In the genomic region with DNA sequence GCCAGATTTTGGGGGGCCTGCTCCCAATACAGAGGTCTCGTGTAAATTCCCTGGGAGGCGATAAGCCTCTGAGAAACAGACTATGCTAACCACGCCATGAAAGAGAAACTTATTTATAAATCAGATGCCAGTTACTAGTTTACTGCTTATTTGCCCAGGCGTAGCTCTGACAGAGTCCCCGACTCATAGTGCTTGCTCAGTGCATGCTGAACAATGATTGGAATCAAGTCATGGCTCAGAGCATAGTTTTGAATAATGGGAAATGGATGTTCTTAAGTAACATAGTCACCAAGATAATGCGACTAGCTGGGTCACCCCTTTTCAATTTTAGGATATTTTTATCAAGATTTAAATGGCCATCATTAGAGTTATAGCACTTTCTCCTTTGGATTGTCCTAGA, we compare ENCODE assay signal across 24 cellular contexts. TPM values are rescaled to one million over a fixed set of nuclear protein-coding genes. Genes with fewer than 3 reads are reported as not detected.
"Had no signal": no experiment of that assay in that cellular context is flagged by ENCODE, and none has a peak within 500 bp of the region (broad histone marks: within the 10 kb centered on the region; RNA-seq: fewer than 3 reads in every experiment).

No MANE protein-coding gene starts in this region.

- H3K4me1 ChIP-seq: prostate gland, suprapubic skin, transverse colon, uterus had no signal

- H3K4me1 Mint-ChIP-seq: activated CD4-positive, alpha-beta T cell treated with anti-CD3 and anti-CD28 coated beads, Interleukin-2, amount 10 ng/mL, durations not matched to agents 7 days and 5 days; stimulated activated naive CD8-positive, alpha-beta T cell treated with anti-CD3 and anti-CD28 coated beads, Interleukin-15, amount 100 ng/mL, for 72 hours had no signal

- H3K27ac Mint-ChIP-seq: activated CD4-positive, alpha-beta T cell treated with anti-CD3 and anti-CD28 coated beads, Interleukin-2, amount 10 ng/mL, durations not matched to agents 7 days and 5 days; activated naive CD4-positive, alpha-beta T cell treated with anti-CD3 and anti-CD28 coated beads, Interleukin-2, amount 50 U/mL, for 24 hours had no signal

- H3K27ac ChIP-seq: adrenal gland, foreskin keratinocyte, lower lobe of right lung, prostate gland, suprapubic skin, transverse colon, uterus had no signal

- H3K36me3 ChIP-seq: uterus had no signal

- H3K4me3 Mint-ChIP-seq: activated CD4-positive, alpha-beta T cell treated with anti-CD3 and anti-CD28 coated beads, Interleukin-2, amount 10 ng/mL, durations not matched to agents 7 days and 5 days; activated naive CD4-positive, alpha-beta T cell treated with anti-CD3 and anti-CD28 coated beads, Interleukin-2, amount 50 U/mL, for 24 hours; stimulated activated naive CD8-positive, alpha-beta T cell treated with anti-CD3 and anti-CD28 coated beads, Interleukin-15, amount 100 ng/mL, for 72 hours had no signal

- DNase-seq: activated CD4-positive, alpha-beta T cell treated with anti-CD3 and anti-CD28 coated beads, Interleukin-2, amount 10 ng/mL, durations not matched to agents 7 days and 5 days; activated CD8-positive, alpha-beta memory T cell treated with anti-CD3 and anti-CD28 coated beads, Interleukin-2, amount 50 U/mL, for 4 hours; activated effector memory CD4-positive, alpha-beta T cell treated with Interleukin-2 at 50 U/mL for 16 hours; activated T-cell treated with anti-CD3 and anti-CD28 coated beads, Interleukin-2, amount 50 U/mL, for 48 hours; adrenal gland; esophagus squamous epithelium; hypothalamus; islet precursor cell; lower lobe of right lung; midbrain; occipital lobe; right cardiac atrium; small intestine; stimulated activated CD4-positive, alpha-beta T cell treated with anti-CD3 and anti-CD28 coated beads, Interleukin-15, amount 100 ng/mL, for 24 hours; stimulated activated CD4-positive, alpha-beta T cell treated with anti-CD3 and anti-CD28 coated beads, Interleukin-4, amount 100 ng/mL, for 1 hour; stimulated activated naive CD8-positive, alpha-beta T cell treated with anti-CD3 and anti-CD28 coated beads, Interleukin-15, amount 100 ng/mL, for 72 hours; T1000; transverse colon; uterus had no signal

- H3K9me3 Mint-ChIP-seq: activated CD4-positive, alpha-beta T cell treated with anti-CD3 and anti-CD28 coated beads, Interleukin-2, amount 10 ng/mL, durations not matched to agents 7 days and 5 days; activated naive CD4-positive, alpha-beta T cell treated with anti-CD3 and anti-CD28 coated beads, Interleukin-2, amount 50 U/mL, for 24 hours; stimulated activated naive CD8-positive, alpha-beta T cell treated with anti-CD3 and anti-CD28 coated beads, Interleukin-15, amount 100 ng/mL, for 72 hours had no signal

- H3K9me3 ChIP-seq: adrenal gland, esophagus squamous epithelium, lower lobe of right lung, prostate gland, suprapubic skin, transverse colon, uterus had no signal

- H3K27me3 ChIP-seq: adrenal gland, esophagus squamous epithelium, foreskin keratinocyte, suprapubic skin, transverse colon, uterus had no signal

- H3K27me3 Mint-ChIP-seq: activated CD4-positive, alpha-beta T cell treated with anti-CD3 and anti-CD28 coated beads, Interleukin-2, amount 10 ng/mL, durations not matched to agents 7 days and 5 days; activated naive CD4-positive, alpha-beta T cell treated with anti-CD3 and anti-CD28 coated beads, Interleukin-2, amount 50 U/mL, for 24 hours; stimulated activated naive CD8-positive, alpha-beta T cell treated with anti-CD3 and anti-CD28 coated beads, Interleukin-15, amount 100 ng/mL, for 72 hours had no signal

- H3K4me3 ChIP-seq: adrenal gland, esophagus squamous epithelium, lower lobe of right lung, prostate gland, suprapubic skin, transverse colon, uterus had no signal

RNA-seq across cellular contexts. Expression of a gene that starts 40.0 kb away (rescaled TPM):
- total RNA-seq: activated CD4-positive, alpha-beta T cell treated with anti-CD3 and anti-CD28 coated beads, Interleukin-2, amount 10 ng/mL, durations not matched to agents 7 days and 5 days; adrenal gland; esophagus squamous epithelium; foreskin keratinocyte; lower lobe of right lung; occipital lobe; prostate gland; right cardiac atrium; suprapubic skin; T-helper 1 cell treated with Interleukin-12 subunit alpha and Interleukin-12 subunit beta and Interleukin-4 antibody, amounts not matched to agents 30 ng/mL and 1 ng/mL, for 36 hours; transverse colon; uterus had no signal
